8 cellular contexts compared by ENCODE assay signal in the genomic region with DNA sequence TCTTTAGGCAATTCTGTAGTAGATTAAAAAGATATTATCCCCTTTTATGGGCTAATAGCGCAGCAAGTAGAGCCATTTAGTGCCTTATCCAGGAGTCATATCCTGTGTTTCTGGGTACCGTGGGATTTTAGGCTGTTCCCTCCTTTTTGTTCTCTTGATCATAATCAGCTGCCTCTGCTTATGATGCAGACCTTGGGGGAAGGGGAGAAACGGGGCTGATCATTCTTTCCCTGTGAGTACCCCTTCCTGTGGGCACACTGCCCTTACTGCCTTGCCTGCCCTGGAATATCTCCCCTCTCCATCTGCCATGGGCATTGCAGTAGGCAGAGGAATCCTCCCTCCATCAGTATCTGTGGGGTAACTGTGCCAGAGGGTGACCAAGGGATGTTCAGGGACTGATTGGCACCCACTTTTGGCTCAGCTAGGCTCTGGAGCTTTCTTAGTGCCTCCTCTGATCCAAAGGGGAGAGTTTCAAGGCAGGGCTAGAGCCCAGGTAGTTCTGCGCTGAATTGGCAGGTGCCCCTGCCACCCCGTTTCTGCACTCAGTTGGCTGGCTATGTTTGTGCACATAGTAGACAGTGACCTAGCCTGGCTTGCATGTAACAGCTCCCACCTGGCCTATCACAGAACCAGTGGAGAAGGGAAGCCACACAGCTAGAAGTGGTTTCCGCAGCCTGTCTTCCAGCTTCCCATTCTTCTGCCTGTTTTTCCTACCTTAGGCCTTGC.
DNase-seq lines count a peak whose midpoint lies in the region; TF ChIP-seq lines count a peak whose summit lies in the region.

No MANE protein-coding gene starts in this region.

- H3K9me3 Mint-ChIP-seq in activated CD4-positive, alpha-beta T cell treated with anti-CD3 and anti-CD28 coated beads, Interleukin-2, amount 10 ng/mL, durations not matched to agents 24 days and 14 days, result no peaks in the 10 kb centered on the region
- H3K9me3 Mint-ChIP-seq in type B pancreatic cell, result no peaks in the 10 kb centered on the region

- H3K4me1 ChIP-seq in SK-N-SH (ENCODE audit: control insufficient read depth in 1 of 2, insufficient read depth in 2 of 2, low read depth in 1 of 2, low read length in 1 of 2) (peaks cover 8 to 34% of the 10 kb centered on the region in 2 experiments), right atrium auricular region (peaks cover 0 to 18% of the 10 kb centered on the region in 2 donors)

- H3K27me3 ChIP-seq in SK-N-SH (ENCODE audit: insufficient read depth) (no peaks in the 10 kb centered on the region), right atrium auricular region (no peaks in the 10 kb centered on the region)

- no peak for TF ChIP-seq RAD21 in SK-N-SH (IDR thresholded peaks at IDR 0.05; ENCODE audit: low read length)

- TF ChIP-seq CTCF in SK-N-SH (IDR thresholded peaks at IDR 0.05) (no peak), right atrium auricular region (IDR thresholded peaks at IDR 0.05) (no peak), type B pancreatic cell (conservative IDR thresholded peaks at IDR 0.05) (no peak)

- peak in 1 of 2 experiments; percentile 38; a peak in 1 of 4 replicates for TF ChIP-seq EP300 in SK-N-SH (IDR thresholded peaks at IDR 0.05; ENCODE audit: borderline replicate concordance in 1 of 2, low read depth in 1 of 2, low read length in 1 of 2)

- H3F3A ChIP-seq in SK-N-SH (replicated peaks; ENCODE audit: insufficient read depth), result peaks cover 26% of the 10 kb centered on the region

- 0 out of 2 replicates have a peak overlapping the region, but pooled peaks have one; percentile 20 for H2AFZ ChIP-seq in SK-N-SH (ENCODE audit: low read depth)

- POLR2A ChIA-PET in SK-N-SH (lab: Yijun Ruan, JAX), result no interaction called here

- no peaks in the 10 kb centered on the region for H3K9me2 ChIP-seq in SK-N-SH

- no peaks in the 10 kb centered on the region for H4K20me1 ChIP-seq in SK-N-SH (ENCODE audit: insufficient read depth)

- 49% methylated on average over 6 of the region's 6 CpGs for WGBS in SK-N-SH (ENCODE audit: low lambda C conversion rate)

- peaks cover 5% of the 10 kb centered on the region for H3K4me1 Mint-ChIP-seq in activated CD4-positive, alpha-beta T cell treated with anti-CD3 and anti-CD28 coated beads, Interleukin-2, amount 10 ng/mL, durations not matched to agents 24 days and 14 days
- peaks cover 24% of the 10 kb centered on the region for H3K4me1 Mint-ChIP-seq in type B pancreatic cell (ENCODE audit: unreplicated experiment)

- CTCF ChIA-PET in SK-N-SH (lab: Yijun Ruan, JAX), result interaction anchor here (1.0 to 1.7 kb wide), 2 partner anchors 12 to 245 kb away, joined by 3 to 7 read pairs; no protein-coding TSS in a partner anchor

- no peak for DNase-seq in activated CD4-positive, alpha-beta T cell treated with anti-CD3 and anti-CD28 coated beads, Interleukin-2, amount 10 ng/mL, durations not matched to agents 24 days and 14 days
- no peak for DNase-seq in activated CD4-positive, alpha-beta T cell treated with anti-CD3 and anti-CD28 coated beads, Interleukin-2, amount 50 U/mL, for 4 hours
- peak; percentile 24 for DNase-seq in SK-N-SH
- no peak for DNase-seq in right atrium auricular region (ENCODE audit: low spot score)
- DNase-seq in type B pancreatic cell (ENCODE audit: extremely low spot score, unreplicated experiment), result no peak
- no peak for DNase-seq in GDM1 (lab: John Stamatoyannopoulos, UW)
- no peak for DNase-seq in NCI-H1417 treated with DMSO at 0.1 percent for 48 hours (lab: John Stamatoyannopoulos, UW)
- DNase-seq in NCI-H524 treated with DMSO at 0.1 percent for 48 hours (lab: John Stamatoyannopoulos, UW), result no peak

- H3K27ac ChIP-seq in SK-N-SH (ENCODE audit: low read depth in 2 of 2, low read length in 1 of 2) (peak overlapping the region; percentile 64 to 97), right atrium auricular region (peak overlapping the region; percentile 48 to 62)

- intact Hi-C loops in activated CD4-positive, alpha-beta T cell treated with anti-CD3 and anti-CD28 coated beads, Interleukin-2, amount 10 ng/mL, durations not matched to agents 24 days and 14 days (cut with micrococcal nuclease), result no loop called here

- peak overlapping the region; percentile 36 for H3K4me2 ChIP-seq in SK-N-SH

- H3K9me3 ChIP-seq in SK-N-SH (no peaks in the 10 kb centered on the region), right atrium auricular region (no peaks in the 10 kb centered on the region)

- peak overlapping the region; percentile 81 for H3K27ac Mint-ChIP-seq in activated CD4-positive, alpha-beta T cell treated with anti-CD3 and anti-CD28 coated beads, Interleukin-2, amount 10 ng/mL, durations not matched to agents 24 days and 14 days
- H3K27ac Mint-ChIP-seq in type B pancreatic cell, result peak overlapping the region; percentile 85

- H3K4me3 ChIP-seq in SK-N-SH (ENCODE audit: low read depth in 2 of 2, low read length in 1 of 2), result no peak overlapping the region
- H3K4me3 ChIP-seq in right atrium auricular region, result no peak overlapping the region

- no peaks in the 10 kb centered on the region for H3K27me3 Mint-ChIP-seq in activated CD4-positive, alpha-beta T cell treated with anti-CD3 and anti-CD28 coated beads, Interleukin-2, amount 10 ng/mL, durations not matched to agents 24 days and 14 days
- H3K27me3 Mint-ChIP-seq in type B pancreatic cell, result no peaks in the 10 kb centered on the region

- H3K79me2 ChIP-seq in SK-N-SH (ENCODE audit: insufficient read depth), result no peaks in the 10 kb centered on the region

- H3K4me3 Mint-ChIP-seq in activated CD4-positive, alpha-beta T cell treated with anti-CD3 and anti-CD28 coated beads, Interleukin-2, amount 10 ng/mL, durations not matched to agents 24 days and 14 days, result no peak overlapping the region
- no peak overlapping the region for H3K4me3 Mint-ChIP-seq in type B pancreatic cell

- peak overlapping the region; percentile 61; the same call in 1 of the 2 replicates for H3K9ac ChIP-seq in SK-N-SH

- H3K36me3 Mint-ChIP-seq in activated CD4-positive, alpha-beta T cell treated with anti-CD3 and anti-CD28 coated beads, Interleukin-2, amount 10 ng/mL, durations not matched to agents 24 days and 14 days (ENCODE audit: low read depth), result peaks cover 10% of the 10 kb centered on the region
- H3K36me3 Mint-ChIP-seq in type B pancreatic cell, result peaks cover 11% of the 10 kb centered on the region

- H3K36me3 ChIP-seq in SK-N-SH (replicated peaks in 1 of 2; ENCODE audit: control insufficient read depth in 1 of 2, insufficient read depth in 2 of 2, low read length in 1 of 2) (peaks cover 0 to 4% of the 10 kb centered on the region in 2 experiments), right atrium auricular region (peaks cover 6% of the 10 kb centered on the region)

TF ChIP-seq in SK-N-SH, 30 proteins besides CTCF, POLR2A, EP300 and RAD21:
- TF ChIP-seq NRF1 (IDR thresholded peaks at IDR 0.05; ENCODE audit: low read depth, low read length), result no peak
- TF ChIP-seq GATA2 (CRISPR knock-in tag; IDR thresholded peaks at IDR 0.05), result peak; percentile 29; the same call in 1 of the 2 replicates
- TF ChIP-seq JUND (IDR thresholded peaks at IDR 0.05), result peak; percentile 41; the same call in 1 of the 2 replicates
- no peak for TF ChIP-seq POLR2AphosphoS5 (IDR thresholded peaks at IDR 0.05; ENCODE audit: low read depth, low read length)
- peak; percentile 72; the same call in 1 of the 2 replicates for TF ChIP-seq TCF12 (IDR thresholded peaks at IDR 0.05)
- TF ChIP-seq EZH2phosphoT487 (IDR thresholded peaks at IDR 0.05; ENCODE audit: borderline replicate concordance, low read depth), result no peak
- peak; percentile 84 for TF ChIP-seq NFIC (IDR thresholded peaks at IDR 0.05; ENCODE audit: borderline replicate concordance)
- TF ChIP-seq RXRA (IDR thresholded peaks at IDR 0.05; ENCODE audit: borderline replicate concordance, low read depth), result 0 out of 2 replicates have a peak, but pooled peaks have one; percentile 26
- TF ChIP-seq REST (IDR thresholded peaks at IDR 0.05; ENCODE audit: low read depth, low read length), result 0 out of 2 replicates have a peak, but pooled peaks have one; percentile 34
- TF ChIP-seq FOSL2 (IDR thresholded peaks at IDR 0.05; ENCODE audit: borderline replicate concordance, low read depth), result peak; percentile 45; the same call in 1 of the 2 replicates
- TF ChIP-seq TEAD4 (IDR thresholded peaks at IDR 0.05; ENCODE audit: borderline replicate concordance, insufficient read depth), result no peak
- no peak for TF ChIP-seq MXI1 (IDR thresholded peaks at IDR 0.05; ENCODE audit: low read depth, low read length)
- TF ChIP-seq FOXJ3 (CRISPR knock-in tag; IDR thresholded peaks at IDR 0.05), result no peak
